ENCODE assay signal across 12 cellular contexts in genomic region chr20:38084425-38084951, GRCh38. TPM values are rescaled to one million over a fixed set of nuclear protein-coding genes. Genes with fewer than 3 reads are reported as not detected.
DNase-seq lines count a peak whose midpoint lies in the region; ATAC-seq lines count a peak whose summit lies in the region.
"Had no signal": no experiment of that assay in that cellular context is flagged by ENCODE, and none has a peak within 500 bp of the region (broad histone marks: within the 10 kb centered on the region; RNA-seq: fewer than 3 reads in every experiment).

No MANE protein-coding gene starts in this region.

- H3K36me3 ChIP-seq in mucosa of stomach (ENCODE audit: control insufficient read depth, insufficient read depth, low read length) = no peaks in the 10 kb centered on the region

- no peaks in the 10 kb centered on the region for H3K9me3 ChIP-seq in mucosa of stomach (ENCODE audit: control insufficient read depth, low read length)
- H3K9me3 ChIP-seq: breast epithelium had no signal

- peak; percentile 90 for DNase-seq in A172 (ENCODE audit: low spot score)
- DNase-seq in NCI-H226 = peak; percentile 71
- peak; percentile 68 for DNase-seq in fibroblast of gingiva (ENCODE audit: low read depth)
- DNase-seq in NCI-H1417 (lab: John Stamatoyannopoulos, UW) = no peak
- DNase-seq in NCI-H524 treated with DMSO at 0.1 percent for 48 hours (lab: John Stamatoyannopoulos, UW) = no peak
- DNase-seq: NCI-H1105 treated with DMSO at 0.1 percent for 48 hours; stimulated activated CD4-positive, alpha-beta T cell treated with anti-CD3 and anti-CD28 coated beads, Interleukin-15, amount 100 ng/mL, for 24 hours had no signal

- no peak overlapping the region for H3K4me3 ChIP-seq in mucosa of stomach (ENCODE audit: low read length)
- H3K4me3 ChIP-seq: breast epithelium, PC-9 had no signal

- no peaks in the 10 kb centered on the region for H3K27me3 ChIP-seq in mucosa of stomach (ENCODE audit: control insufficient read depth, insufficient read depth, low read length)
- H3K27me3 ChIP-seq: breast epithelium had no signal

- ATAC-seq in HG03457 (IDR thresholded peaks at IDR 0.05; ENCODE audit: unreplicated experiment) (no peak), HG02852 (IDR thresholded peaks at IDR 0.05; ENCODE audit: unreplicated experiment) (no peak)

- peak overlapping the region; percentile 35 for H3K9ac ChIP-seq in mucosa of stomach (ENCODE audit: low read length)

- H3K4me1 ChIP-seq in mucosa of stomach (ENCODE audit: control insufficient read depth, insufficient read depth, low read length) = peaks cover 9% of the 10 kb centered on the region
- H3K4me1 ChIP-seq: breast epithelium had no signal

RNA-seq across cellular contexts. Expression of gene RPRD1B, which starts 50.9 kb away (rescaled TPM):
- 13.5 and 17.9 TPM in 2 replicates for total RNA-seq in A172 (2014; rRNA removed; shearing (Covaris generic))

RNA-seq across cellular contexts. Expression of gene TTI1, which starts 51.2 kb away (rescaled TPM):
- 22.3 and 23.1 TPM in 2 replicates for total RNA-seq in A172 (2014; rRNA removed; shearing (Covaris generic))

Comparison
In these comparisons a context has a peak if more than half of its experiments do, and no peak if none do; other contexts are left out.
1. DNase-seq: peak in A172 (single experiment), NCI-H226 (single experiment) and fibroblast of gingiva (single experiment); none in NCI-H1417 (0 of 3) and NCI-H524 treated with DMSO at 0.1 percent for 48 hours (single experiment).